9 cellular contexts compared by ENCODE assay signal in genomic region chr9:133715295-133715865, GRCh38. TPM values are rescaled to one million over a fixed set of nuclear protein-coding genes. Genes with fewer than 3 reads are reported as not detected.
DNase-seq lines count a peak whose midpoint lies in the region; ATAC-seq and TF ChIP-seq lines count a peak whose summit lies in the region.
"Had no signal": no experiment of that assay in that cellular context is flagged by ENCODE, and none has a peak within 500 bp of the region (broad histone marks: within the 10 kb centered on the region; RNA-seq: fewer than 3 reads in every experiment).

No MANE protein-coding gene starts in this region.

- H3K27ac ChIP-seq in cardiac muscle cell (peak overlapping the region; percentile 63), trophoblast cell (ENCODE audit: low read depth, low read length) (peak overlapping the region; percentile 43)

- TF ChIP-seq CTCF in cardiac muscle cell (IDR thresholded peaks at IDR 0.05; ENCODE audit: low read depth, low read length) (no peak), CD14-positive monocyte (IDR thresholded peaks at IDR 0.05) (no peak)

- no peak overlapping the region for H2AK5ac ChIP-seq in trophoblast cell (ENCODE audit: low read length)

- no peaks in the 10 kb centered on the region for H3K9me3 ChIP-seq in T-helper 17 cell (ENCODE audit: control insufficient read depth, low read length, poor library complexity, severe bottlenecking)
- H3K9me3 ChIP-seq in cardiac muscle cell (ENCODE audit: low read depth): no peaks in the 10 kb centered on the region
- no peaks in the 10 kb centered on the region for H3K9me3 ChIP-seq in trophoblast cell (ENCODE audit: insufficient read depth, low read depth, low read length)

- peak overlapping the region; percentile 90 for H2BK12ac ChIP-seq in trophoblast cell (ENCODE audit: low read length)

- no peak overlapping the region for H4K12ac ChIP-seq in trophoblast cell (ENCODE audit: low read depth, low read length)

- H4K8ac ChIP-seq in trophoblast cell (ENCODE audit: low read depth, low read length): peak overlapping the region; percentile 25

- no peak overlapping the region for H3K4me3 Mint-ChIP-seq in T-helper 17 cell
- H3K4me3 Mint-ChIP-seq in CD14-positive monocyte: no peak overlapping the region

- H3K4me1 Mint-ChIP-seq in T-helper 17 cell (peaks cover 8% of the 10 kb centered on the region), CD14-positive monocyte (no peaks in the 10 kb centered on the region)

- H3K14ac ChIP-seq in trophoblast cell (ENCODE audit: low read length): peak overlapping the region; percentile 82

- H3K27ac Mint-ChIP-seq in T-helper 17 cell (peak overlapping the region; percentile 41), CD14-positive monocyte (no peak overlapping the region)

- H3K27me3 ChIP-seq in cardiac muscle cell (no peaks in the 10 kb centered on the region), trophoblast cell (ENCODE audit: insufficient read depth, low read length) (no peaks in the 10 kb centered on the region)

- H2BK5ac ChIP-seq in trophoblast cell (ENCODE audit: low read depth, low read length, poor library complexity): peak overlapping the region; percentile 50

- H3K23ac ChIP-seq in trophoblast cell (ENCODE audit: low read length): no peak overlapping the region

- no peak overlapping the region for H3K9ac ChIP-seq in trophoblast cell (ENCODE audit: low read length)

- no peaks in the 10 kb centered on the region for H3K36me3 ChIP-seq in cardiac muscle cell
- no peaks in the 10 kb centered on the region for H3K36me3 ChIP-seq in trophoblast cell (ENCODE audit: control insufficient read depth in 1 of 2, insufficient read depth in 2 of 2, low read length in 2 of 2)

- peak overlapping the region; percentile 43 for H3K18ac ChIP-seq in trophoblast cell (ENCODE audit: low read length)

- H3K9me3 Mint-ChIP-seq in CD14-positive monocyte: peaks cover 0 to 3% (median 1%) of the 10 kb centered on the region in 7 donors

- H3K36me3 Mint-ChIP-seq in T-helper 17 cell (ENCODE audit: low read depth) (peaks cover 2% of the 10 kb centered on the region), CD14-positive monocyte (no peaks in the 10 kb centered on the region)

- H3K79me2 ChIP-seq in trophoblast cell (ENCODE audit: control insufficient read depth, insufficient read depth, low read length, poor library complexity): peaks cover 2% of the 10 kb centered on the region

- H2BK120ac ChIP-seq in trophoblast cell (ENCODE audit: insufficient read depth, low read length, poor library complexity): peak overlapping the region; percentile 65

- peak overlapping the region; percentile 12 for H3K4me2 ChIP-seq in trophoblast cell (ENCODE audit: low read length)

- intact Hi-C loops in CD14-positive monocyte (cut with micrococcal nuclease): no loop called here

- DNase-seq in ELR (ENCODE audit: low read depth) (peak; percentile 89), T-helper 17 cell (no peak), cardiac muscle cell (ENCODE audit: low read depth in 1 of 2, low spot score in 1 of 2) (peak in 1 of 2 donors; percentile 92), trophoblast cell (peak in 1 of 2 donors; percentile 11), CD14-positive monocyte (ENCODE audit: low spot score) (no peak), NAMALWA (ENCODE audit: low spot score) (no peak)
- DNase-seq: NCI-H1048 had no signal

- peak overlapping the region; percentile 78 for H4K91ac ChIP-seq in trophoblast cell (ENCODE audit: low read depth, low read length)

- H3K27me3 Mint-ChIP-seq in T-helper 17 cell (peaks cover 21% of the 10 kb centered on the region), CD14-positive monocyte (ENCODE audit: low read depth in 3 of 3) (peaks cover 3 to 8% (median 4%) of the 10 kb centered on the region in 3 donors)

- H3K4me3 ChIP-seq in cardiac muscle cell (no peak overlapping the region), trophoblast cell (ENCODE audit: low read depth, low read length) (no peak overlapping the region)

- H2AFZ ChIP-seq in trophoblast cell (ENCODE audit: insufficient read depth, low read length, poor library complexity): peak overlapping the region; percentile 9

- peaks cover 29% of the 10 kb centered on the region for H3K4me1 ChIP-seq in cardiac muscle cell (ENCODE audit: low read depth)
- peaks cover 24 to 34% of the 10 kb centered on the region in 2 experiments for H3K4me1 ChIP-seq in trophoblast cell (ENCODE audit: control insufficient read depth in 1 of 2, insufficient read depth in 2 of 2, low read length in 2 of 2)

- H3K79me1 ChIP-seq in trophoblast cell (ENCODE audit: low read length): peaks cover 26% of the 10 kb centered on the region

- no CpG with 5 or more reads among the region's 23 CpGs for WGBS in trophoblast cell (ENCODE audit: extremely low coverage, insufficient coverage, insufficient read length)

- ATAC-seq in T-helper 17 cell: no peak
- no peak for ATAC-seq in HG03378 (IDR thresholded peaks at IDR 0.05; ENCODE audit: unreplicated experiment)
- no peak for ATAC-seq in esophagus mucosa

- H3K4ac ChIP-seq in trophoblast cell (ENCODE audit: low read depth, low read length): peak overlapping the region; percentile 13

RNA-seq across cellular contexts. Expression of gene SARDH, which starts 22.8 kb away (rescaled TPM):
- total RNA-seq in T-helper 17 cell: 1 to 10 TPM; 2.2 to 6.8 TPM
- 10.8 and 16.9 TPM in 2 replicates for total RNA-seq in cardiac muscle cell
- polyA plus RNA-seq in cardiac muscle cell: 6.0 and 8.5 TPM in 2 replicates
- polyA plus RNA-seq in trophoblast cell (2013): 0.88 and 0.90 TPM in 2 replicates
- not detected for polyA plus RNA-seq in CD14-positive monocyte
- 0.12 TPM for total RNA-seq in esophagus mucosa
